Comparison of ENCODE assay signal across 10 cellular contexts in genomic region chr2:16477648-16478047, GRCh38.
"Had no signal": no experiment of that assay in that cellular context is flagged by ENCODE, and none has a peak within 500 bp of the region (broad histone marks: within the 10 kb centered on the region; RNA-seq: fewer than 3 reads in every experiment).

No MANE protein-coding gene starts in this region.

- H3K9me3 ChIP-seq: HAP-1 had no signal

- H3K4me3 Mint-ChIP-seq: H9, HFFc6 had no signal

- H3K9ac ChIP-seq: GM23248 had no signal

- DNase-seq: GM23248, GOT3, H7, H9, HCEC 1CT, HFFc6 had no signal

- H2AFZ ChIP-seq: GM23248 had no signal

- H3K4me1 ChIP-seq: HAP-1 had no signal

- FAIRE-seq: H1, H54 had no signal

- H3K27ac ChIP-seq: GM23248 had no signal

- H3K4me1 Mint-ChIP-seq: H9 had no signal

- ATAC-seq: HCT116 had no signal

- H3K9me3 Mint-ChIP-seq: H9 had no signal

- H3K36me3 ChIP-seq: HAP-1 had no signal

- H3K27ac Mint-ChIP-seq: H9, HFFc6 had no signal

- H3K4me3 ChIP-seq: GM23248, HAP-1 had no signal
